In the genomic region with DNA sequence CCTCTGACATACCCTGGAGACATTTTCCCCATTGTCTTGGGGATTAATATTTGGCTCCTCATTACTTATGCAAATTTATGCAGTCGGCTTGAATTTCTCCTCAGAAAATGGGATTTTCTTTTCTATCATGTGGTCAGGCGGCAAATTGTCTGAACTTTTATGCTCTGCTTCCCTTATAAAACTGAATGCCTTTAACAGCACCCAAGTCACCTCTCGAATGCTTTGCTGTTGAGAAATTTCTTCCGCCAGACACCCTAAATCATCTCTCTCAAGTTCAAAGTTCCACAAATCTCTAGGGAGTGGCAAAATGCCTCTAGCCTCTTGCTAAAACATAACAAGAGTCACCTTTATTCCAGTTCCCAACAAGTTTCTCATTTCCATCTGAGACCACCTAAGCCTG, we compare ENCODE assay signal across 4 cellular contexts. TPM values are rescaled to one million over a fixed set of nuclear protein-coding genes. Genes with fewer than 3 reads are reported as not detected.
"Had no signal": no experiment of that assay in that cellular context is flagged by ENCODE, and none has a peak within 500 bp of the region (broad histone marks: within the 10 kb centered on the region; RNA-seq: fewer than 3 reads in every experiment).

No MANE protein-coding gene starts in this region.

RNA-seq across cellular contexts. Expression of a gene that starts 27.9 kb away (rescaled TPM):
- total RNA-seq: naive thymus-derived CD8-positive, alpha-beta T cell; natural killer cell; natural killer cell treated with Interleukin-12 subunit alpha and Interleukin-12 subunit beta and Interleukin-15 and Interleukin-18, amount 100 ng/mL, for 72 hours had no signal
- polyA plus RNA-seq: naive thymus-derived CD8-positive, alpha-beta T cell had no signal

RNA-seq across cellular contexts. Expression of a gene that starts 53.3 kb away (rescaled TPM):
- total RNA-seq: naive thymus-derived CD8-positive, alpha-beta T cell; natural killer cell; natural killer cell treated with Interleukin-12 subunit alpha and Interleukin-12 subunit beta and Interleukin-15 and Interleukin-18, amount 100 ng/mL, for 72 hours; smooth muscle cell had no signal
- polyA plus RNA-seq: naive thymus-derived CD8-positive, alpha-beta T cell had no signal
